13 cellular contexts compared by ENCODE assay signal in genomic region chr4:147755567-147756295, GRCh38. TPM values are rescaled to one million over a fixed set of nuclear protein-coding genes. Genes with fewer than 3 reads are reported as not detected.
DNase-seq lines count a peak whose midpoint lies in the region; ATAC-seq, FAIRE-seq and TF ChIP-seq lines count a peak whose summit lies in the region.
"Had no signal": no experiment of that assay in that cellular context is flagged by ENCODE, and none has a peak within 500 bp of the region (broad histone marks: within the 10 kb centered on the region; RNA-seq: fewer than 3 reads in every experiment).

No MANE protein-coding gene starts in this region.

- DNase-seq in astrocyte of the hippocampus (ENCODE audit: low read depth, low spot score) (peak; percentile 45), iris pigment epithelial cell (ENCODE audit: low read depth) (peak; percentile 55), suprapubic skin (ENCODE audit: low spot score in 2 of 2) (no peak), SKM-1 (lab: John Stamatoyannopoulos, UW; ENCODE audit: unreplicated experiment) (no peak), RCC 7860 (ENCODE audit: low spot score) (no peak)
- no peak for DNase-seq in naive thymus-derived CD8-positive, alpha-beta T cell
- DNase-seq: activated naive CD8-positive, alpha-beta T cell treated with anti-CD3 and anti-CD28 coated beads, Interleukin-2, amount 10 ng/mL, durations not matched to agents 7 days and 5 days; NCI-H1048; PC-9; WERI-Rb-1 had no signal

- no peaks in the 10 kb centered on the region for H3K27me3 ChIP-seq in suprapubic skin

- no peak for TF ChIP-seq EP300 in suprapubic skin (IDR thresholded peaks at IDR 0.05)

- H3K27ac Mint-ChIP-seq in naive thymus-derived CD8-positive, alpha-beta T cell = no peak overlapping the region
- H3K27ac Mint-ChIP-seq: activated naive CD8-positive, alpha-beta T cell treated with anti-CD3 and anti-CD28 coated beads, Interleukin-2, amount 10 ng/mL, durations not matched to agents 7 days and 5 days had no signal

- peaks cover 0 to 2% (median 0%) of the 10 kb centered on the region in 3 donors for H3K36me3 Mint-ChIP-seq in naive thymus-derived CD8-positive, alpha-beta T cell

- TF ChIP-seq POLR2A in suprapubic skin (IDR thresholded peaks at IDR 0.05) = no peak

- H3K9me3 ChIP-seq in suprapubic skin = no peaks in the 10 kb centered on the region

- POLR2A ChIA-PET in naive thymus-derived CD8-positive, alpha-beta T cell (lab: Charles Lee) = no interaction called here

- WGBS in suprapubic skin = 59% methylated on average over 3 of the region's 3 CpGs

- no peak overlapping the region for H3K4me3 ChIP-seq in suprapubic skin
- H3K4me3 ChIP-seq: PC-9 had no signal

- peak overlapping the region; percentile 10 for H3K27ac ChIP-seq in suprapubic skin
- H3K27ac ChIP-seq: PC-9, WERI-Rb-1 had no signal

- FAIRE-seq in RCC 7860 (lab: Jason Lieb, UNC) = no peak

- ATAC-seq in GM19463 (IDR thresholded peaks at IDR 0.05; ENCODE audit: unreplicated experiment) = peak; percentile 60
- ATAC-seq in naive thymus-derived CD8-positive, alpha-beta T cell = no peak
- no peak for ATAC-seq in GM21717 (IDR thresholded peaks at IDR 0.05; ENCODE audit: unreplicated experiment)

- no peaks in the 10 kb centered on the region for H3K9me3 Mint-ChIP-seq in naive thymus-derived CD8-positive, alpha-beta T cell
- H3K9me3 Mint-ChIP-seq: activated naive CD8-positive, alpha-beta T cell treated with anti-CD3 and anti-CD28 coated beads, Interleukin-2, amount 10 ng/mL, durations not matched to agents 7 days and 5 days; neural crest cell had no signal

- H3K4me1 Mint-ChIP-seq in naive thymus-derived CD8-positive, alpha-beta T cell = peaks cover 0 to 4% (median 2%) of the 10 kb centered on the region in 4 donors

- no peaks in the 10 kb centered on the region for H3K27me3 Mint-ChIP-seq in naive thymus-derived CD8-positive, alpha-beta T cell
- H3K27me3 Mint-ChIP-seq: activated naive CD8-positive, alpha-beta T cell treated with anti-CD3 and anti-CD28 coated beads, Interleukin-2, amount 10 ng/mL, durations not matched to agents 7 days and 5 days had no signal

- no peak for TF ChIP-seq CTCF in suprapubic skin (IDR thresholded peaks at IDR 0.05)

- H3K4me1 ChIP-seq in suprapubic skin = peaks cover 10% of the 10 kb centered on the region

- H3K36me3 ChIP-seq in suprapubic skin = no peaks in the 10 kb centered on the region

- H3K4me3 Mint-ChIP-seq in naive thymus-derived CD8-positive, alpha-beta T cell = no peak overlapping the region
- H3K4me3 Mint-ChIP-seq: activated naive CD8-positive, alpha-beta T cell treated with anti-CD3 and anti-CD28 coated beads, Interleukin-2, amount 10 ng/mL, durations not matched to agents 7 days and 5 days; neural crest cell had no signal

RNA-seq across cellular contexts. Expression of gene ARHGAP10, which starts 23.8 kb away (rescaled TPM):
- 10 to 100 TPM; 32.5 to 59.0 (median 36.8) TPM for total RNA-seq in suprapubic skin
- 1 to 10 TPM; 6.4 TPM for total RNA-seq in naive thymus-derived CD8-positive, alpha-beta T cell
- polyA plus RNA-seq in naive thymus-derived CD8-positive, alpha-beta T cell = 10 to 100 TPM in 2 of 3 donors, 1 to 10 TPM in 1; 7.4 to 16.4 (median 12.5) TPM

Comparison
In these comparisons a context has a peak if more than half of its experiments do, and no peak if none do; other contexts are left out.
1. DNase-seq: peak in astrocyte of the hippocampus (single experiment) and iris pigment epithelial cell (single experiment); none in suprapubic skin (0 of 2), SKM-1 (single experiment), RCC 7860 (single experiment) and naive thymus-derived CD8-positive, alpha-beta T cell (0 of 10).
2. RNA of gene ARHGAP10, which starts 23.8 kb away (total RNA-seq): 32.5 to 59.0 TPM in suprapubic skin; 6.4 TPM in naive thymus-derived CD8-positive, alpha-beta T cell; every median in the first group is over 4 times any median in the second.